27 cellular contexts compared by ENCODE assay signal in genomic region chr2:222470802-222471468, GRCh38. TPM values are rescaled to one million over a fixed set of nuclear protein-coding genes. Genes with fewer than 3 reads are reported as not detected.
"Had no signal": no experiment of that assay in that cellular context is flagged by ENCODE, and none has a peak within 500 bp of the region (broad histone marks: within the 10 kb centered on the region; RNA-seq: fewer than 3 reads in every experiment).

No MANE protein-coding gene starts in this region.

- H3K4me3 ChIP-seq: breast epithelium, coronary artery, esophagus muscularis mucosa, hepatocyte, lower lobe of right lung, spleen, thoracic aorta, upper lobe of left lung had no signal

- H3K27ac ChIP-seq: breast epithelium, coronary artery, esophagus muscularis mucosa, hepatocyte, lower lobe of right lung, spleen, thoracic aorta, upper lobe of left lung, WERI-Rb-1 had no signal

- H3K4me2 ChIP-seq: hepatocyte had no signal

- H3K27ac Mint-ChIP-seq: activated naive CD8-positive, alpha-beta T cell treated with anti-CD3 and anti-CD28 coated beads, Interleukin-2, amount 10 ng/mL, durations not matched to agents 7 days and 5 days; activated T-cell treated with anti-CD3 and anti-CD28 coated beads, Interleukin-2, amount 50 U/mL, for 24 hours; naive B cell had no signal

- H3K9me3 Mint-ChIP-seq: activated naive CD8-positive, alpha-beta T cell treated with anti-CD3 and anti-CD28 coated beads, Interleukin-2, amount 10 ng/mL, durations not matched to agents 7 days and 5 days; activated T-cell treated with anti-CD3 and anti-CD28 coated beads, Interleukin-2, amount 50 U/mL, for 24 hours had no signal

- H3K4me3 Mint-ChIP-seq: activated naive CD8-positive, alpha-beta T cell treated with anti-CD3 and anti-CD28 coated beads, Interleukin-2, amount 10 ng/mL, durations not matched to agents 7 days and 5 days; activated T-cell treated with anti-CD3 and anti-CD28 coated beads, Interleukin-2, amount 50 U/mL, for 24 hours; naive B cell; neural crest cell had no signal

- H3K9me3 ChIP-seq: breast epithelium, esophagus muscularis mucosa, lower lobe of right lung, spleen, thoracic aorta, upper lobe of left lung had no signal

- H3K36me3 ChIP-seq: breast epithelium, esophagus muscularis mucosa, lower lobe of right lung, spleen, thoracic aorta, upper lobe of left lung, WERI-Rb-1 had no signal

- H3K27me3 ChIP-seq: breast epithelium, esophagus muscularis mucosa, hepatocyte, spleen, upper lobe of left lung had no signal

- H3K4me1 Mint-ChIP-seq: activated naive CD8-positive, alpha-beta T cell treated with anti-CD3 and anti-CD28 coated beads, Interleukin-2, amount 10 ng/mL, durations not matched to agents 7 days and 5 days; naive B cell; neural crest cell had no signal

- H3K79me2 ChIP-seq: hepatocyte had no signal

- H3K4me1 ChIP-seq: breast epithelium, lower lobe of right lung, spleen, upper lobe of left lung had no signal

- FAIRE-seq: frontal cortex, TTC549 had no signal

- H2AFZ ChIP-seq: hepatocyte had no signal

- DNase-seq: activated CD4-positive, alpha-beta T cell treated with anti-CD3 and anti-CD28 coated beads for 1 hour; activated naive CD4-positive, alpha-beta T cell treated with Interleukin-2 at 50 U/mL for 16 hours; activated naive CD8-positive, alpha-beta T cell treated with anti-CD3 and anti-CD28 coated beads, Interleukin-2, amount 10 ng/mL, durations not matched to agents 7 days and 5 days; activated T-cell treated with anti-CD3 and anti-CD28 coated beads, Interleukin-2, amount 50 U/mL, for 24 hours; amniotic stem cell; cerebellar nuclear complex; glutamatergic neuron; islet precursor cell; left colon; lower lobe of right lung; naive B cell; occipital lobe; spleen; stimulated activated CD4-positive, alpha-beta T cell treated with anti-CD3 and anti-CD28 coated beads, Interleukin-4, amount 100 ng/mL, for 24 hours; stimulated activated naive CD4-positive, alpha-beta T cell treated with Interleukin-2 at 50 U/mL for 16 hours; T-helper 1 cell; upper lobe of left lung; WERI-Rb-1 had no signal

- H3K36me3 Mint-ChIP-seq: activated naive CD8-positive, alpha-beta T cell treated with anti-CD3 and anti-CD28 coated beads, Interleukin-2, amount 10 ng/mL, durations not matched to agents 7 days and 5 days; naive B cell had no signal

RNA-seq across cellular contexts. Expression of gene SGPP2, which starts 46.6 kb away (rescaled TPM):
- total RNA-seq: mesenteric fat pad, neural crest cell had no signal
